ENCODE assay signal across 1 cellular context in genomic region chr1:232667094-232667780, GRCh38.
TF ChIP-seq lines count a peak whose summit lies in the region.

No MANE protein-coding gene starts in this region.

TF ChIP-seq in HepG2, 621 proteins besides CTCF, POLR2A, EP300 and RAD21 (continued from another document):
- TF ChIP-seq RERE (CRISPR knock-in tag; IDR thresholded peaks at IDR 0.05; ENCODE audit: low read depth), result no peak
